In the genomic region with DNA sequence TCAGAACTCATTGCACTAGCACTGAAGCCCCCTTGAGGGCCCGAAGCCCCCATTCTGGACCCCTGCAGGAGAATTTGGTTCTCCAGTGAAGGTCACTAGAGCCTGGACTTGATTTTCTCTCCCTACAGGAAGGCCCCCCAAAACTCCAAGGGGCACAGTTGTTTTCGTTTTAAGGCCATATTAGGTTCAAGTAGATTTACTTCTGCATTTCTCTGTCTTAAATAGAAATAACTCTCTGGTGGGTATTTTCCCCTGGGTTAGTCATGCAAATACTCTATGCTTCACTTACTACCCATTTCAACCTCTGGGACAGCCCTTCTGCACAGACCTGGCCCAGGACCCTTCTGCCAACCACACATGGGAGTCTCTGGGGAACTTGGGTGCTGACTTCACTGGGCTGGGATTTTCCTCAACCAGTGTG, we compare ENCODE assay signal across 8 cellular contexts. TPM values are rescaled to one million over a fixed set of nuclear protein-coding genes. Genes with fewer than 3 reads are reported as not detected.
DNase-seq lines count a peak whose midpoint lies in the region; ATAC-seq, FAIRE-seq and TF ChIP-seq lines count a peak whose summit lies in the region.

No MANE protein-coding gene starts in this region.

- WGBS in smooth muscle cell (ENCODE audit: low lambda C conversion rate) = 91% methylated on average over 2 of the region's 2 CpGs

- DNase-seq in GM18507 (ENCODE audit: extremely low spot score, insufficient read length, low read depth) (no peak), KG1 (lab: John Stamatoyannopoulos, UW) (peak; percentile 50), smooth muscle cell (lab: John Stamatoyannopoulos, UW; ENCODE audit: unreplicated experiment) (no peak), NCI-H748 (lab: John Stamatoyannopoulos, UW; ENCODE audit: unreplicated experiment) (no peak), RPMI8226 (no peak)
- DNase-seq in effector memory CD4-positive, alpha-beta T cell = no peak
- no peak for DNase-seq in stimulated activated CD4-positive, alpha-beta T cell treated with anti-CD3 and anti-CD28 coated beads, Interleukin-15, amount 100 ng/mL, for 24 hours

- no peak for TF ChIP-seq CTCF in smooth muscle cell (IDR thresholded peaks at IDR 0.05; ENCODE audit: borderline replicate concordance, insufficient read depth, poor library complexity, severe bottlenecking)

- no peaks in the 10 kb centered on the region for H3K27me3 ChIP-seq in effector memory CD4-positive, alpha-beta T cell (replicated peaks; ENCODE audit: control insufficient read depth, insufficient read depth, low read length, poor library complexity, severe bottlenecking)
- H3K27me3 ChIP-seq in smooth muscle cell (ENCODE audit: low read depth) = no peaks in the 10 kb centered on the region

- peak overlapping the region; percentile 63 for H3K4me3 ChIP-seq in effector memory CD4-positive, alpha-beta T cell (ENCODE audit: insufficient read depth, low read depth, low read length, poor library complexity, severe bottlenecking)
- peak overlapping the region; percentile 50 for H3K4me3 ChIP-seq in smooth muscle cell

- H3K79me2 ChIP-seq in smooth muscle cell (ENCODE audit: low read depth) = no peaks in the 10 kb centered on the region

- H3K9ac ChIP-seq in smooth muscle cell (ENCODE audit: low read depth) = no peak overlapping the region

- H4K20me1 ChIP-seq in smooth muscle cell (ENCODE audit: low read depth) = no peaks in the 10 kb centered on the region

- peak overlapping the region; percentile 93 for H3K27ac ChIP-seq in effector memory CD4-positive, alpha-beta T cell (ENCODE audit: insufficient read depth, low read length, poor library complexity, severe bottlenecking)
- H3K27ac ChIP-seq in smooth muscle cell (ENCODE audit: low read depth) = peak overlapping the region; percentile 97

- peak overlapping the region; percentile 84 for H3K4me2 ChIP-seq in smooth muscle cell

- H3F3A ChIP-seq in smooth muscle cell (ENCODE audit: low read depth) = peaks cover 7% of the 10 kb centered on the region

- ATAC-seq in GM21717 (IDR thresholded peaks at IDR 0.05; ENCODE audit: unreplicated experiment) = peak; percentile 48

- no peaks in the 10 kb centered on the region for H3K36me3 ChIP-seq in effector memory CD4-positive, alpha-beta T cell (ENCODE audit: control insufficient read depth, insufficient read depth, low read length)
- H3K36me3 ChIP-seq in smooth muscle cell (ENCODE audit: low read depth) = no peaks in the 10 kb centered on the region

- peak; percentile 82 for FAIRE-seq in GM18507 (lab: Jason Lieb, UNC)

- no peak overlapping the region for H2AFZ ChIP-seq in smooth muscle cell (ENCODE audit: low read depth)

- peaks cover 13% of the 10 kb centered on the region for H3K4me1 ChIP-seq in effector memory CD4-positive, alpha-beta T cell (ENCODE audit: control insufficient read depth, insufficient read depth, low read length, poor library complexity, severe bottlenecking)
- peaks cover 10% of the 10 kb centered on the region for H3K4me1 ChIP-seq in smooth muscle cell (ENCODE audit: low read depth)

- no peaks in the 10 kb centered on the region for H3K9me3 ChIP-seq in effector memory CD4-positive, alpha-beta T cell (ENCODE audit: control insufficient read depth, low read length)
- no peaks in the 10 kb centered on the region for H3K9me3 ChIP-seq in smooth muscle cell (replicated peaks; ENCODE audit: low read depth)

RNA-seq across cellular contexts. Expression of gene WEE1, which starts 41.6 kb away (rescaled TPM):
- 46.9 and 53.3 TPM in 2 replicates for total RNA-seq in smooth muscle cell
- polyA plus RNA-seq in smooth muscle cell = 20.8 and 25.3 TPM in 2 replicates

RNA-seq across cellular contexts. Expression of gene SWAP70, which starts 48.8 kb away (rescaled TPM):
- total RNA-seq in smooth muscle cell = 14.7 and 17.8 TPM in 2 replicates
- polyA plus RNA-seq in smooth muscle cell = 15.4 and 20.6 TPM in 2 replicates
